ENCODE assay signal across 16 cellular contexts in genomic region chrX:20437678-20438077, GRCh38.
DNase-seq lines count a peak whose midpoint lies in the region; ATAC-seq and TF ChIP-seq lines count a peak whose summit lies in the region.
"Had no signal": no experiment of that assay in that cellular context is flagged by ENCODE, and none has a peak within 500 bp of the region (broad histone marks: within the 10 kb centered on the region; RNA-seq: fewer than 3 reads in every experiment).

No MANE protein-coding gene starts in this region.

- in situ Hi-C loops in mammary epithelial cell (cut with MboI; ENCODE audit: low sequenced_read_pairs in 2 of 2) = loop anchor here in 1 of 2 donors (10.0 kb wide), 1 partner anchor 173 kb away; the partner anchor contains the start of gene RPS6KA3

- H3K4me1 ChIP-seq in CD4-positive, CD25-positive, alpha-beta regulatory T cell (ENCODE audit: control insufficient read depth, insufficient read depth, low read length, poor library complexity, severe bottlenecking) = peaks cover 35% of the 10 kb centered on the region
- H3K4me1 ChIP-seq in mammary epithelial cell (ENCODE audit: insufficient read depth, low read length) = no peaks in the 10 kb centered on the region
- H3K4me1 ChIP-seq: vagina had no signal

- peak in 2 of 3 donors; percentile 48 to 67 for DNase-seq in CD4-positive, CD25-positive, alpha-beta regulatory T cell
- DNase-seq in activated T-helper 1 cell treated with anti-CD3 and anti-CD28 coated beads, Interleukin-12 subunit alpha, Interleukin-12 subunit beta, Interleukin-2, Interleukin-4 antibody, amounts not matched to agents 30 ng/mL and 10 ng/mL and 1 ng/mL, durations not matched to agents 14 hours and 24 hours and 36 hours (ENCODE audit: low spot score) = no peak
- no peak for DNase-seq in mammary epithelial cell
- no peak for DNase-seq in dorsolateral prefrontal cortex
- no peak for DNase-seq in LoVo (ENCODE audit: low spot score)
- DNase-seq in NCI-H2196 treated with DMSO at 0.1 percent for 48 hours (lab: John Stamatoyannopoulos, UW; ENCODE audit: unreplicated experiment) = no peak
- DNase-seq: amniotic stem cell, DMS79 treated with DMSO at 0.1 percent for 48 hours, GOT3, NCI-H187 treated with DMSO at 0.1 percent for 48 hours, occipital lobe, SW 1271 had no signal

- no peaks in the 10 kb centered on the region for H3K36me3 ChIP-seq in CD4-positive, CD25-positive, alpha-beta regulatory T cell (ENCODE audit: control insufficient read depth, insufficient read depth, low read length)
- no peaks in the 10 kb centered on the region for H3K36me3 ChIP-seq in mammary epithelial cell (ENCODE audit: insufficient read depth, low read length)
- H3K36me3 ChIP-seq: vagina had no signal

- H3K27ac ChIP-seq in CD4-positive, CD25-positive, alpha-beta regulatory T cell (ENCODE audit: insufficient read depth, low read length, poor library complexity, severe bottlenecking) = peak overlapping the region; percentile 34
- no peak overlapping the region for H3K27ac ChIP-seq in mammary epithelial cell (ENCODE audit: insufficient read depth, low read depth, low read length)
- H3K27ac ChIP-seq in dorsolateral prefrontal cortex = no peak overlapping the region
- H3K27ac ChIP-seq: vagina had no signal

- CTCF ChIA-PET in mammary epithelial cell (lab: Charles Lee; ENCODE audit: low non-redundant PET) = no interaction called here

- WGBS in mammary epithelial cell (ENCODE audit: low coverage, missing lambda C conversion rate) = 44% methylated on average over 1 of the region's 1 CpG

- intact Hi-C loops in activated T-helper 1 cell treated with anti-CD3 and anti-CD28 coated beads, Interleukin-12 subunit alpha, Interleukin-12 subunit beta, Interleukin-2, Interleukin-4 antibody, amounts not matched to agents 30 ng/mL and 10 ng/mL and 1 ng/mL, durations not matched to agents 14 hours and 24 hours and 36 hours (cut with micrococcal nuclease) = loop anchor here (5.0 kb wide), 1 partner anchor 55 kb away; no protein-coding TSS in a partner anchor
- intact Hi-C loops in mammary epithelial cell (cut with micrococcal nuclease) (no loop called here), dorsolateral prefrontal cortex (cut with DNase I) (no loop called here)

- H3K4me1 Mint-ChIP-seq in CD4-positive, CD25-positive, alpha-beta regulatory T cell = peaks cover 7 to 63% (median 21%) of the 10 kb centered on the region in 4 donors
- peaks cover 51% of the 10 kb centered on the region for H3K4me1 Mint-ChIP-seq in activated T-helper 1 cell treated with anti-CD3 and anti-CD28 coated beads, Interleukin-12 subunit alpha, Interleukin-12 subunit beta, Interleukin-2, Interleukin-4 antibody, amounts not matched to agents 30 ng/mL and 10 ng/mL and 1 ng/mL, durations not matched to agents 14 hours and 24 hours and 36 hours (ENCODE audit: low read depth)

- H3K4me3 Mint-ChIP-seq in CD4-positive, CD25-positive, alpha-beta regulatory T cell = peak overlapping the region; percentile 40 to 79 (median 67)
- peak overlapping the region; percentile 21 for H3K4me3 Mint-ChIP-seq in activated T-helper 1 cell treated with anti-CD3 and anti-CD28 coated beads, Interleukin-12 subunit alpha, Interleukin-12 subunit beta, Interleukin-2, Interleukin-4 antibody, amounts not matched to agents 30 ng/mL and 10 ng/mL and 1 ng/mL, durations not matched to agents 14 hours and 24 hours and 36 hours

- no peaks in the 10 kb centered on the region for H3K36me3 Mint-ChIP-seq in CD4-positive, CD25-positive, alpha-beta regulatory T cell
- no peaks in the 10 kb centered on the region for H3K36me3 Mint-ChIP-seq in activated T-helper 1 cell treated with anti-CD3 and anti-CD28 coated beads, Interleukin-12 subunit alpha, Interleukin-12 subunit beta, Interleukin-2, Interleukin-4 antibody, amounts not matched to agents 30 ng/mL and 10 ng/mL and 1 ng/mL, durations not matched to agents 14 hours and 24 hours and 36 hours (ENCODE audit: low read depth)

- peak overlapping the region; percentile 76 to 96 (median 89) for H3K27ac Mint-ChIP-seq in CD4-positive, CD25-positive, alpha-beta regulatory T cell
- peak overlapping the region; percentile 79 for H3K27ac Mint-ChIP-seq in activated T-helper 1 cell treated with anti-CD3 and anti-CD28 coated beads, Interleukin-12 subunit alpha, Interleukin-12 subunit beta, Interleukin-2, Interleukin-4 antibody, amounts not matched to agents 30 ng/mL and 10 ng/mL and 1 ng/mL, durations not matched to agents 14 hours and 24 hours and 36 hours

- H3K9ac ChIP-seq in mammary epithelial cell (ENCODE audit: insufficient read depth, low read length) = no peak overlapping the region

- ATAC-seq in CD4-positive, CD25-positive, alpha-beta regulatory T cell (ENCODE audit: low read depth in 2 of 2) = peak; percentile 71 to 75
- ATAC-seq in GM18861 (IDR thresholded peaks at IDR 0.05; ENCODE audit: unreplicated experiment) (peak; percentile 46), HG03064 (IDR thresholded peaks at IDR 0.05; ENCODE audit: low read depth, unreplicated experiment) (peak; percentile 73)

- no peaks in the 10 kb centered on the region for H3K27me3 Mint-ChIP-seq in CD4-positive, CD25-positive, alpha-beta regulatory T cell
- no peaks in the 10 kb centered on the region for H3K27me3 Mint-ChIP-seq in activated T-helper 1 cell treated with anti-CD3 and anti-CD28 coated beads, Interleukin-12 subunit alpha, Interleukin-12 subunit beta, Interleukin-2, Interleukin-4 antibody, amounts not matched to agents 30 ng/mL and 10 ng/mL and 1 ng/mL, durations not matched to agents 14 hours and 24 hours and 36 hours (ENCODE audit: insufficient read depth)

- H3K79me2 ChIP-seq in mammary epithelial cell (ENCODE audit: insufficient read depth, low read length) = no peaks in the 10 kb centered on the region

- dilution Hi-C loops in mammary epithelial cell (cut with HindIII; ENCODE audit: low sequenced_read_pairs) = no loop called here

- H2AFZ ChIP-seq in mammary epithelial cell (ENCODE audit: low read depth, low read length) = no peak overlapping the region

- peaks cover 0 to 5% (median 0%) of the 10 kb centered on the region in 7 donors for H3K9me3 Mint-ChIP-seq in CD4-positive, CD25-positive, alpha-beta regulatory T cell
- no peaks in the 10 kb centered on the region for H3K9me3 Mint-ChIP-seq in activated T-helper 1 cell treated with anti-CD3 and anti-CD28 coated beads, Interleukin-12 subunit alpha, Interleukin-12 subunit beta, Interleukin-2, Interleukin-4 antibody, amounts not matched to agents 30 ng/mL and 10 ng/mL and 1 ng/mL, durations not matched to agents 14 hours and 24 hours and 36 hours

- H3K9me3 ChIP-seq in CD4-positive, CD25-positive, alpha-beta regulatory T cell (ENCODE audit: control insufficient read depth in 2 of 2, low read length in 2 of 2) = no peaks in the 10 kb centered on the region
- no peaks in the 10 kb centered on the region for H3K9me3 ChIP-seq in mammary epithelial cell (replicated peaks; ENCODE audit: insufficient read depth, low read length)
- H3K9me3 ChIP-seq: vagina had no signal

- BruUV-seq in mammary epithelial cell (replicated peaks; lab: Mats Ljungman, UMichigan) = no TSS peak

- H3K27me3 ChIP-seq in CD4-positive, CD25-positive, alpha-beta regulatory T cell (ENCODE audit: control insufficient read depth, insufficient read depth, low read length) = no peaks in the 10 kb centered on the region
- no peaks in the 10 kb centered on the region for H3K27me3 ChIP-seq in mammary epithelial cell (ENCODE audit: insufficient read depth, low read length)
- peaks cover 0 to 75% (median 10%) of the 10 kb centered on the region in 45 donors for H3K27me3 ChIP-seq in dorsolateral prefrontal cortex
- H3K27me3 ChIP-seq: vagina had no signal

- H3K4me3 ChIP-seq in CD4-positive, CD25-positive, alpha-beta regulatory T cell (ENCODE audit: low read depth, low read length) = peak overlapping the region; percentile 62
- H3K4me3 ChIP-seq in mammary epithelial cell (replicated peaks in 1 of 3; ENCODE audit: insufficient read depth in 1 of 3, low read depth in 2 of 3, low read length in 3 of 3) (no peak overlapping the region), dorsolateral prefrontal cortex (no peak overlapping the region)
- H3K4me3 ChIP-seq: lung, vagina had no signal

- no peak for TF ChIP-seq CTCF in mammary epithelial cell (conservative IDR thresholded peaks at IDR 0.05 in 1 of 2, IDR thresholded peaks at IDR 0.05 in 1 of 2; ENCODE audit: extremely low read depth in 1 of 2, insufficient read depth in 1 of 2, low read depth in 1 of 2, low read length in 2 of 2)
- no peak for TF ChIP-seq CTCF in dorsolateral prefrontal cortex (IDR thresholded peaks at IDR 0.05 in 54 of 56, conservative IDR thresholded peaks at IDR 0.05 in 2 of 56; ENCODE audit: low read depth in 1 of 56, partially characterized antibody in 56 of 56)

- H4K20me1 ChIP-seq in mammary epithelial cell (ENCODE audit: insufficient read depth, low read length) = no peaks in the 10 kb centered on the region

- no peak overlapping the region for H3K4me2 ChIP-seq in mammary epithelial cell (ENCODE audit: insufficient read depth, low read depth, low read length)

Comparison
In these comparisons a context has a peak if more than half of its experiments do, and no peak if none do; other contexts are left out.
1. DNase-seq: peak in CD4-positive, CD25-positive, alpha-beta regulatory T cell (2 of 3); none in activated T-helper 1 cell treated with anti-CD3 and anti-CD28 coated beads, Interleukin-12 subunit alpha, Interleukin-12 subunit beta, Interleukin-2, Interleukin-4 antibody, amounts not matched to agents 30 ng/mL and 10 ng/mL and 1 ng/mL, durations not matched to agents 14 hours and 24 hours and 36 hours (single experiment), mammary epithelial cell (single experiment), dorsolateral prefrontal cortex (0 of 10), LoVo (single experiment) and NCI-H2196 treated with DMSO at 0.1 percent for 48 hours (single experiment).
2. Peak in every context shown above with its lines, with median percentiles within 50 percentile points of each other: ATAC-seq.